ENCODE assay signal across 8 cellular contexts in genomic region chrX:40736170-40736505, GRCh38. TPM values are rescaled to one million over a fixed set of nuclear protein-coding genes. Genes with fewer than 3 reads are reported as not detected.
A peak's percentile ranks its signal among the peaks of the same experiment; 100 is the strongest.
DNase-seq lines count a peak whose midpoint lies in the region; ATAC-seq and TF ChIP-seq lines count a peak whose summit lies in the region.

No MANE protein-coding gene starts in this region.

- H3K36me3 Mint-ChIP-seq in naive B cell, result peaks cover 0 to 4% of the 10 kb centered on the region in 2 donors

- H3K27me3 ChIP-seq in MM.1S (replicated peaks; ENCODE audit: insufficient read depth, low read length), result no peaks in the 10 kb centered on the region
- no peaks in the 10 kb centered on the region for H3K27me3 ChIP-seq in duodenal mucosa (ENCODE audit: control insufficient read depth in 1 of 2, insufficient read depth in 2 of 2, low read length in 2 of 2)

- peak overlapping the region; percentile 88 to 98 (median 96) for H3K4me3 Mint-ChIP-seq in naive B cell

- peak overlapping the region; percentile 97 to 100 (median 98) for H3K27ac Mint-ChIP-seq in naive B cell

- H3K27me3 Mint-ChIP-seq in naive B cell, result peaks cover 0 to 2% (median 0%) of the 10 kb centered on the region in 3 donors

- H3K4me1 ChIP-seq in ES-I3 (ENCODE audit: insufficient read depth, low read length), result no peaks in the 10 kb centered on the region
- peaks cover 5% of the 10 kb centered on the region; the same call in 1 of the 2 replicates for H3K4me1 ChIP-seq in MM.1S (ENCODE audit: low read length)
- H3K4me1 ChIP-seq in duodenal mucosa (ENCODE audit: control insufficient read depth in 1 of 2, insufficient read depth in 2 of 2, low read length in 2 of 2), result peaks cover 0 to 10% of the 10 kb centered on the region in 2 donors

- TF ChIP-seq CTCF in MM.1S (IDR thresholded peaks at IDR 0.05; ENCODE audit: low read length), result no peak

- H3K36me3 ChIP-seq in ES-I3 (ENCODE audit: insufficient read depth, low read length), result no peaks in the 10 kb centered on the region
- H3K36me3 ChIP-seq in MM.1S (replicated peaks; ENCODE audit: insufficient read depth, low read length), result no peaks in the 10 kb centered on the region
- no peaks in the 10 kb centered on the region for H3K36me3 ChIP-seq in duodenal mucosa (ENCODE audit: control insufficient read depth in 1 of 2, insufficient read depth in 2 of 2, low read length in 2 of 2)

- DNase-seq in MM.1S, result no peak
- no peak for DNase-seq in naive B cell

- peaks cover 38% of the 10 kb centered on the region for H3K79me2 ChIP-seq in MM.1S (ENCODE audit: low read length)

- peak overlapping the region; percentile 75 for H2AFZ ChIP-seq in MM.1S (ENCODE audit: low read length)

- peaks cover 22 to 46% (median 37%) of the 10 kb centered on the region in 3 donors for H3K4me1 Mint-ChIP-seq in naive B cell

- H3K27ac ChIP-seq in MM.1S (ENCODE audit: low read length) (peak overlapping the region; percentile 90), duodenal mucosa (ENCODE audit: low read depth, low read length) (peak overlapping the region; percentile 92)

- ATAC-seq in naive B cell (ENCODE audit: low read depth in 2 of 2), result no peak
- no peak for ATAC-seq in HG02588 (IDR thresholded peaks at IDR 0.05; ENCODE audit: unreplicated experiment)
- ATAC-seq in HG03342 (IDR thresholded peaks at IDR 0.05; ENCODE audit: unreplicated experiment), result no peak
- ATAC-seq in HG02642 (IDR thresholded peaks at IDR 0.05; ENCODE audit: poor library complexity, unreplicated experiment), result no peak
- ATAC-seq in HG03095 (IDR thresholded peaks at IDR 0.05; ENCODE audit: unreplicated experiment), result no peak

- no peaks in the 10 kb centered on the region for H3K9me2 ChIP-seq in MM.1S (replicated peaks; ENCODE audit: insufficient read depth, low read length)

- H3K9me3 ChIP-seq in ES-I3 (ENCODE audit: control insufficient read depth, insufficient read depth, low read length), result no peaks in the 10 kb centered on the region
- no peaks in the 10 kb centered on the region for H3K9me3 ChIP-seq in MM.1S (replicated peaks; ENCODE audit: insufficient read depth, low read length)
- no peaks in the 10 kb centered on the region for H3K9me3 ChIP-seq in duodenal mucosa (ENCODE audit: control insufficient read depth in 1 of 2, low read length in 2 of 2)

- H3K9ac ChIP-seq in ES-I3 (ENCODE audit: low read depth, low read length) (peak overlapping the region; percentile 67; the same call in 1 of the 2 replicates), MM.1S (ENCODE audit: low read length) (peak overlapping the region; percentile 85), duodenal mucosa (ENCODE audit: low read depth in 1 of 2, low read length in 2 of 2) (peak overlapping the region; percentile 64 to 78)

- H3K9me3 Mint-ChIP-seq in naive B cell, result no peaks in the 10 kb centered on the region

- H3K4me2 ChIP-seq in MM.1S (ENCODE audit: low read depth, low read length), result peak overlapping the region; percentile 77

- no peaks in the 10 kb centered on the region for H4K20me1 ChIP-seq in MM.1S (ENCODE audit: insufficient read depth, low read length)

- H3K4me3 ChIP-seq in MM.1S (ENCODE audit: low read length) (peak overlapping the region; percentile 80), duodenal mucosa (ENCODE audit: low read depth in 1 of 2, low read length in 2 of 2) (peak overlapping the region; percentile 72 to 79)

- H3F3A ChIP-seq in MM.1S (ENCODE audit: insufficient read depth, low read length), result peaks cover 12% of the 10 kb centered on the region; the same call in 1 of the 2 replicates

RNA-seq across cellular contexts. Expression of gene MED14, which starts 0.8 kb away (rescaled TPM):
- 10 to 100 TPM in 5 of 6 donors, 1 to 10 TPM in 1; 9.2 to 23.6 (median 15.2) TPM for polyA plus RNA-seq in naive B cell (ENCODE audit: low read depth in 6 of 6)
